1 cellular context compared by ENCODE assay signal in genomic region chr5:132074772-132075718, GRCh38.
A peak's percentile ranks its signal among the peaks of the same experiment; 100 is the strongest.
TF ChIP-seq lines count a peak whose summit lies in the region.

No MANE protein-coding gene starts in this region.

TF ChIP-seq in K562, 482 proteins besides CTCF, POLR2A, EP300 and RAD21 (continues in another document):
- TF ChIP-seq MGA (IDR thresholded peaks at IDR 0.05) = peak; percentile 64
- TF ChIP-seq HNRNPLL (IDR thresholded peaks at IDR 0.05; ENCODE audit: low read depth, low read length, poor library complexity, severe bottlenecking) = no peak
- peak; percentile 81 for TF ChIP-seq ZNF592 (IDR thresholded peaks at IDR 0.05)
- 0 out of 2 replicates have a peak, but pooled peaks have one; percentile 34 for TF ChIP-seq ARID4B (CRISPR knock-in tag; IDR thresholded peaks at IDR 0.05)
- 0 out of 2 replicates have a peak, but pooled peaks have one; percentile 16 for TF ChIP-seq CXXC5 (CRISPR knock-in tag; IDR thresholded peaks at IDR 0.05)
- peak; percentile 49; the same call in 1 of the 2 replicates for TF ChIP-seq KLF13 (tag; IDR thresholded peaks at IDR 0.05; ENCODE audit: borderline replicate concordance, low read depth)
- no peak for TF ChIP-seq WHSC1 (IDR thresholded peaks at IDR 0.05; ENCODE audit: low read length)
- no peak for TF ChIP-seq MEIS2 (IDR thresholded peaks at IDR 0.05; ENCODE audit: partially characterized antibody)
- TF ChIP-seq SIN3A (IDR thresholded peaks at IDR 0.05; ENCODE audit: borderline replicate concordance in 2 of 2, control insufficient read depth in 1 of 2, low read depth in 2 of 2, low read length in 2 of 2) = no peak
- TF ChIP-seq CHCHD3 (CRISPR knock-in tag; IDR thresholded peaks at IDR 0.05) = no peak
- TF ChIP-seq NR2C2 (CRISPR knock-in tag; IDR thresholded peaks at IDR 0.05) = no peak
- peak; percentile 76 for TF ChIP-seq NR2C2 (tag; IDR thresholded peaks at IDR 0.05)
- no peak for TF ChIP-seq CHD4 (IDR thresholded peaks at IDR 0.05; ENCODE audit: insufficient read depth, insufficient replicate concordance, low read depth, low read length, poor library complexity, severe bottlenecking)
- peak in 1 of 2 experiments; percentile 56; a peak in 2 of 4 replicates for TF ChIP-seq MNT (conservative IDR thresholded peaks at IDR 0.05)
- 0 out of 2 replicates have a peak, but pooled peaks have one; percentile 39 for TF ChIP-seq SMAD4 (CRISPR knock-in tag; conservative IDR thresholded peaks at IDR 0.05)
- TF ChIP-seq NR2C1 (IDR thresholded peaks at IDR 0.05) = peak; percentile 43; the same call in 1 of the 2 replicates
- TF ChIP-seq NR2C1 (tag; IDR thresholded peaks at IDR 0.05) = 0 out of 2 replicates have a peak, but pooled peaks have one; percentile 72
- TF ChIP-seq BHLHE40 (IDR thresholded peaks at IDR 0.05; ENCODE audit: low read length) = peak; percentile 19; the same call in 1 of the 2 replicates
- no peak for TF ChIP-seq SAFB2 (IDR thresholded peaks at IDR 0.05; ENCODE audit: borderline replicate concordance, low read depth, low read length, severe bottlenecking)
- peak; percentile 84 for TF ChIP-seq USF2 (CRISPR knock-in tag; IDR thresholded peaks at IDR 0.05)
- TF ChIP-seq L3MBTL2 (IDR thresholded peaks at IDR 0.05) = peak; percentile 62
- TF ChIP-seq E2F6 (IDR thresholded peaks at IDR 0.05; ENCODE audit: borderline replicate concordance in 1 of 2, extremely low read depth in 1 of 2, insufficient read depth in 1 of 2, insufficient read length in 1 of 2, low read depth in 1 of 2, low read length in 1 of 2, poor library complexity in 1 of 2, severe bottlenecking in 1 of 2) = peak in 1 of 2 experiments; percentile 20
- peak; percentile 68 for TF ChIP-seq MAX (CRISPR knock-in tag; IDR thresholded peaks at IDR 0.05)
- TF ChIP-seq USF1 (CRISPR knock-in tag; IDR thresholded peaks at IDR 0.05) = peak; percentile 90
